ENCODE assay signal across 1 cellular context in genomic region chr13:60268203-60268555, GRCh38.
TF ChIP-seq lines count a peak whose summit lies in the region.

No MANE protein-coding gene starts in this region.

TF ChIP-seq in SK-N-SH treated with all-trans-retinoic acid at 6 μM for 48 hours, 23 proteins besides CTCF, POLR2A, EP300 and RAD21 (continued from another document):
- TF ChIP-seq POU6F1 (CRISPR knock-in tag; IDR thresholded peaks at IDR 0.05; ENCODE audit: borderline replicate concordance, low read depth) (no peak), BACH2 (CRISPR knock-in tag; IDR thresholded peaks at IDR 0.05; ENCODE audit: borderline replicate concordance) (no peak), TOX (CRISPR knock-in tag; IDR thresholded peaks at IDR 0.05; ENCODE audit: borderline replicate concordance) (no peak), ZFP30 (CRISPR knock-in tag; IDR thresholded peaks at IDR 0.05) (no peak), ZFP3 (CRISPR knock-in tag; IDR thresholded peaks at IDR 0.05) (no peak), PPARA (CRISPR knock-in tag; IDR thresholded peaks at IDR 0.05; ENCODE audit: borderline replicate concordance) (no peak)
